21 cellular contexts compared by ENCODE assay signal in genomic region chr4:115249808-115250207, GRCh38.
DNase-seq lines count a peak whose midpoint lies in the region; ATAC-seq and TF ChIP-seq lines count a peak whose summit lies in the region.
"Had no signal": no experiment of that assay in that cellular context is flagged by ENCODE, and none has a peak within 500 bp of the region (broad histone marks: within the 10 kb centered on the region; RNA-seq: fewer than 3 reads in every experiment).

No MANE protein-coding gene starts in this region.

- no peaks in the 10 kb centered on the region for H3K9me3 Mint-ChIP-seq in nephron progenitor cell

- H3K9ac ChIP-seq in PC-3 (ENCODE audit: low read length) (no peak overlapping the region), mammary epithelial cell (ENCODE audit: insufficient read depth, low read length) (no peak overlapping the region)

- no peak overlapping the region for H3K4me3 ChIP-seq in PC-3 (ENCODE audit: low read length)
- H3K4me3 ChIP-seq in mammary epithelial cell (replicated peaks in 1 of 3; ENCODE audit: insufficient read depth in 1 of 3, low read depth in 2 of 3, low read length in 3 of 3): no peak overlapping the region
- H3K4me3 ChIP-seq: Peyer's patch, SK-N-MC had no signal

- no peaks in the 10 kb centered on the region for H3K9me3 ChIP-seq in PC-3 (ENCODE audit: low read length)
- H3K9me3 ChIP-seq in mammary epithelial cell (replicated peaks; ENCODE audit: insufficient read depth, low read length): no peaks in the 10 kb centered on the region
- H3K9me3 ChIP-seq: Peyer's patch had no signal

- CTCF ChIA-PET in PC-3 (lab: Charles Lee): no interaction called here
- CTCF ChIA-PET in mammary epithelial cell (lab: Charles Lee; ENCODE audit: low non-redundant PET): no interaction called here

- H2AFZ ChIP-seq in PC-3 (ENCODE audit: low read length) (no peak overlapping the region), mammary epithelial cell (ENCODE audit: low read depth, low read length) (no peak overlapping the region)

- in situ Hi-C loops in mammary epithelial cell (cut with MboI; ENCODE audit: low sequenced_read_pairs in 2 of 2): loop anchor here in 1 of 2 donors (25.0 kb wide), 1 partner anchor 287 kb away; no protein-coding TSS in a partner anchor

- H3F3A ChIP-seq in PC-3 (ENCODE audit: low read length, unreplicated experiment): no peaks in the 10 kb centered on the region

- H3K4me2 ChIP-seq in PC-3 (ENCODE audit: low read length) (no peak overlapping the region), mammary epithelial cell (ENCODE audit: insufficient read depth, low read depth, low read length) (no peak overlapping the region)

- intact Hi-C loops in PC-3 (cut with micrococcal nuclease) (no loop called here), mammary epithelial cell (cut with micrococcal nuclease) (no loop called here)

- H3K79me2 ChIP-seq in PC-3 (ENCODE audit: low read length) (no peaks in the 10 kb centered on the region), mammary epithelial cell (ENCODE audit: insufficient read depth, low read length) (no peaks in the 10 kb centered on the region)

- POLR2A ChIA-PET in PC-3 (lab: Charles Lee; ENCODE audit: unreplicated experiment): no interaction called here

- DNase-seq in DMS53 (lab: John Stamatoyannopoulos, UW): peak; percentile 32
- DNase-seq in DMS53 treated with DMSO at 0.1 percent for 48 hours (lab: John Stamatoyannopoulos, UW; ENCODE audit: unreplicated experiment): no peak
- DNase-seq in PC-3: peak; percentile 3
- DNase-seq in mammary epithelial cell: peak; percentile 22
- DNase-seq in NCI-H526 (lab: John Stamatoyannopoulos, UW): no peak
- DNase-seq in nephron progenitor cell: no peak
- DNase-seq in SW 1271 (lab: John Stamatoyannopoulos, UW): no peak
- DNase-seq: CD4-positive, CD25-positive, alpha-beta regulatory T cell; COR-L47; DMS 273 treated with DMSO at 0.1 percent for 48 hours; EL; MV-4-11; NCI-H187 treated with DMSO at 0.1 percent for 48 hours; NCI-H345; NCI-H69; Peyer's patch; SHP77 had no signal

- no peaks in the 10 kb centered on the region for H3K9me2 ChIP-seq in PC-3 (replicated peaks; ENCODE audit: low read length)

- no peak for ATAC-seq in PC-3
- ATAC-seq in HG03565 (IDR thresholded peaks at IDR 0.05; ENCODE audit: unreplicated experiment): no peak

- whole genome bisulfite sequencing in mammary epithelial cell (ENCODE audit: low coverage, missing lambda C conversion rate): 25% methylated on average over 3 of the region's 3 CpGs

- no peaks in the 10 kb centered on the region for H3K27me3 ChIP-seq in PC-3 (ENCODE audit: low read length)
- H3K27me3 ChIP-seq in mammary epithelial cell (ENCODE audit: insufficient read depth, low read length): no peaks in the 10 kb centered on the region
- H3K27me3 ChIP-seq: Peyer's patch had no signal

- dilution Hi-C loops in mammary epithelial cell (cut with HindIII; ENCODE audit: low sequenced_read_pairs): no loop called here

- H3K36me3 ChIP-seq in PC-3 (ENCODE audit: low read depth, low read length): no peaks in the 10 kb centered on the region
- H3K36me3 ChIP-seq in mammary epithelial cell (ENCODE audit: insufficient read depth, low read length): no peaks in the 10 kb centered on the region
- H3K36me3 ChIP-seq: Peyer's patch had no signal

- no peak overlapping the region for H3K27ac ChIP-seq in PC-3 (ENCODE audit: low read length)
- H3K27ac ChIP-seq in mammary epithelial cell (ENCODE audit: insufficient read depth, low read depth, low read length): no peak overlapping the region
- H3K27ac ChIP-seq: 22Rv1, Peyer's patch, SK-N-MC had no signal

- no peaks in the 10 kb centered on the region for H3K36me3 Mint-ChIP-seq in nephron progenitor cell (ENCODE audit: low read depth)
- H3K36me3 Mint-ChIP-seq: CD4-positive, CD25-positive, alpha-beta regulatory T cell had no signal

- no peak for TF ChIP-seq CTCF in PC-3 (conservative IDR thresholded peaks at IDR 0.05; ENCODE audit: low read depth, low read length)
- no peak for TF ChIP-seq CTCF in mammary epithelial cell (conservative IDR thresholded peaks at IDR 0.05 in 1 of 2, IDR thresholded peaks at IDR 0.05 in 1 of 2; ENCODE audit: extremely low read depth in 1 of 2, insufficient read depth in 1 of 2, low read depth in 1 of 2, low read length in 2 of 2)
- no peak for TF ChIP-seq CTCF in nephron progenitor cell (IDR thresholded peaks at IDR 0.05)

- H3K27me3 Mint-ChIP-seq in nephron progenitor cell (ENCODE audit: low read depth, poor library complexity): peaks cover 3% of the 10 kb centered on the region
- H3K27me3 Mint-ChIP-seq: B cell; CD4-positive, CD25-positive, alpha-beta regulatory T cell had no signal

- BruUV-seq in PC-3 (replicated peaks; lab: Mats Ljungman, UMichigan) (no TSS peak), mammary epithelial cell (replicated peaks; lab: Mats Ljungman, UMichigan) (no TSS peak)

- no peak overlapping the region for H3K27ac Mint-ChIP-seq in nephron progenitor cell
- H3K27ac Mint-ChIP-seq: B cell; CD4-positive, CD25-positive, alpha-beta regulatory T cell had no signal

- H3K4me3 Mint-ChIP-seq in nephron progenitor cell: no peak overlapping the region
- H3K4me3 Mint-ChIP-seq: B cell; CD4-positive, CD25-positive, alpha-beta regulatory T cell had no signal

- H4K20me1 ChIP-seq in PC-3 (ENCODE audit: low read length) (no peaks in the 10 kb centered on the region), mammary epithelial cell (ENCODE audit: insufficient read depth, low read length) (no peaks in the 10 kb centered on the region)

- H3K4me1 Mint-ChIP-seq in nephron progenitor cell: no peaks in the 10 kb centered on the region
- H3K4me1 Mint-ChIP-seq: B cell; CD4-positive, CD25-positive, alpha-beta regulatory T cell had no signal

- H3K4me1 ChIP-seq in PC-3 (ENCODE audit: insufficient read depth, low read length) (no peaks in the 10 kb centered on the region), mammary epithelial cell (ENCODE audit: insufficient read depth, low read length) (no peaks in the 10 kb centered on the region)
- H3K4me1 ChIP-seq: Peyer's patch had no signal

Comparison
In these comparisons a context has a peak if more than half of its experiments do, and no peak if none do; other contexts are left out.
1. DNase-seq: peak in DMS53 (single experiment), PC-3 (single experiment) and mammary epithelial cell (single experiment); none in DMS53 treated with DMSO at 0.1 percent for 48 hours (single experiment), NCI-H526 (0 of 2), nephron progenitor cell (single experiment) and SW 1271 (0 of 2).